In genomic region chr7:99290148-99290547, GRCh38 we compare ENCODE assay signal across 17 cellular contexts. TPM values are rescaled to one million over a fixed set of nuclear protein-coding genes. Genes with fewer than 3 reads are reported as not detected.
"Had no signal": no experiment of that assay in that cellular context is flagged by ENCODE, and none has a peak within 500 bp of the region (broad histone marks: within the 10 kb centered on the region; RNA-seq: fewer than 3 reads in every experiment).

No MANE protein-coding gene starts in this region.

RNA-seq across cellular contexts. Expression of gene MYH16, which starts 17.5 kb away (rescaled TPM):
- total RNA-seq: activated naive CD4-positive, alpha-beta T cell treated with anti-CD3 and anti-CD28 coated beads for 36 hours; activated naive CD8-positive, alpha-beta T cell treated with anti-CD3 and anti-CD28 coated beads for 36 hours; activated naive CD8-positive, alpha-beta T cell treated with anti-CD3 and anti-CD28 coated beads, Interleukin-2, amount 10 ng/mL, durations not matched to agents 7 days and 5 days; activated T-cell treated with anti-CD3 and anti-CD28 coated beads, Interleukin-2, amount 50 U/mL, for 4 hours; activated T-cell treated with anti-CD3 and anti-CD28 coated beads, Interleukin-2, amount 50 U/mL, for 72 hours; activated T-helper 1 cell treated with anti-CD3 and anti-CD28 coated beads, Interleukin-12 subunit alpha, Interleukin-12 subunit beta, Interleukin-2, Interleukin-4 antibody, amounts not matched to agents 30 ng/mL and 10 ng/mL and 1 ng/mL, durations not matched to agents 14 hours and 24 hours and 36 hours; activated T-helper 17 cell treated with anti-CD3 and anti-CD28 coated beads, Interleukin-2, amount 50 U/mL, for 72 hours; activated T-helper 2 cell treated with anti-CD3 and anti-CD28 coated beads, Interferon-gamma antibody, Interleukin-2, Interleukin-4, amounts not matched to agents 10 μg/mL and 5 μg/mL and 100 μg/mL, durations not matched to agents 14 hours and 24 hours and 36 hours; adrenal gland; ascending aorta; breast epithelium; cardiac muscle cell; cardiac septum; cerebellum; chondrocyte had no signal
- polyA plus RNA-seq: adipose tissue, aorta had no signal
